8 cellular contexts compared by ENCODE assay signal in the genomic region with DNA sequence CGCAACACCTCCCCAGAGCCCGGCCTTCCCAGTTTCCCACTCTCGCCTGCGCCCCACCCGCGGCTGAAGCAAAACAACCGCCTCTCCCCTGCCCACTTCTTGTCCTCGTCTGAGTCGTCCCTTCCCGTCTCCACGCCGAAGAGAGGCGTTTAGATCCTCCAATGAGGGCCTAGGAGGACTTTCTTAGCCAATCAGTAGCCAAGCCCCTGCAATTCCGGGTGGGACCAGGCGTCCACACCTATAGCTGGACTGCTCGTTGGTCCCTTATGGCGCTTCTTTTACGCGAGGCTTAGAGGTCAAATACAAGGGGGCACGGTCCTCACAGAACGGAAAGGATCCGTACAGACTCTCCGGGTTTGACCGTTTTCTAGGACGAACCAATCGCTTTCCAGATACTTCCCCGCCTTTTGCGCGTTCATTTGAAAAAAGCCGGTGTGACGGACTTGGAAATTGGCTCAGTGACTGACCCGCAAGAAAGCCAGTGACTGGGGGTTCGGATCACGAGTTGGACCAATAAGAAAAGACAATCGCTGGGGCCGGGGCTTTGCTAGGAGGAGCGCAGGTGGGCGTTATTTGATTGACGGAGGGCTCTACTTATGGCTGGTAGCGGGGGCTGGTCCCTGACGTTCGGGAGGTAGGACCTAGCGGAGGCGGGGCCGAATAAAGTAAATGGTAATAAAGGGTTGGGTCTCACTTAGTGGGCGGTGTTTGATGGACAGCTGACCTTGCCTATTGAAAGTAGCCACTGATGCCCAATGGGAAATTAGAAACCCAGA. TPM values are rescaled to one million over a fixed set of nuclear protein-coding genes. Genes with fewer than 3 reads are reported as not detected.
DNase-seq lines count a peak whose midpoint lies in the region; ATAC-seq, FAIRE-seq and TF ChIP-seq lines count a peak whose summit lies in the region.

No MANE protein-coding gene starts in this region.

- peak overlapping the region; percentile 99 for H3K4me3 Mint-ChIP-seq in astrocyte (ENCODE audit: unreplicated experiment)

- ATAC-seq in GM18502 (IDR thresholded peaks at IDR 0.05; ENCODE audit: poor library complexity, unreplicated experiment), result peak; percentile 86
- peak; percentile 88 for ATAC-seq in HG02970 (IDR thresholded peaks at IDR 0.05; ENCODE audit: low FRiP score, unreplicated experiment)
- peak; percentile 96 for ATAC-seq in right cardiac atrium
- ATAC-seq in psoas muscle, result peak; percentile 81 to 89 (median 84)

- under 1% methylated on average over 46 of the region's 46 CpGs for WGBS in right cardiac atrium
- 0% methylated on average over 46 of the region's 46 CpGs for WGBS in psoas muscle, 3 donors

- TF ChIP-seq CTCF in astrocyte (IDR thresholded peaks at IDR 0.05; ENCODE audit: insufficient read depth, low read depth, low read length) (no peak), psoas muscle (IDR thresholded peaks at IDR 0.05) (no peak)

- peak overlapping the region; percentile 89 for H3K9ac ChIP-seq in astrocyte (ENCODE audit: low read length)

- peak overlapping the region; percentile 84 for H3K4me2 ChIP-seq in astrocyte (ENCODE audit: low read length)

- H3K4me1 ChIP-seq in astrocyte (ENCODE audit: insufficient read depth, low read length) (peaks cover 12% of the 10 kb centered on the region), right cardiac atrium (ENCODE audit: control insufficient read depth, insufficient read depth, low read length) (no peaks in the 10 kb centered on the region), psoas muscle (peaks cover 14% of the 10 kb centered on the region)

- peak overlapping the region; percentile 99 for H3K27ac ChIP-seq in astrocyte (ENCODE audit: low read depth, low read length)
- H3K27ac ChIP-seq in right cardiac atrium (ENCODE audit: low read length), result peak overlapping the region; percentile 99
- H3K27ac ChIP-seq in psoas muscle, result peak overlapping the region; percentile 96

- peak overlapping the region; percentile 98 for H3K27ac Mint-ChIP-seq in astrocyte (ENCODE audit: unreplicated experiment)

- H3K4me1 Mint-ChIP-seq in astrocyte (ENCODE audit: low read depth, unreplicated experiment), result peaks cover 7% of the 10 kb centered on the region

- H3K36me3 ChIP-seq in astrocyte (ENCODE audit: insufficient read depth, low read length), result no peaks in the 10 kb centered on the region
- no peaks in the 10 kb centered on the region for H3K36me3 ChIP-seq in psoas muscle (ENCODE audit: insufficient read depth in 1 of 2, low read depth in 1 of 2)

- H3K9me3 Mint-ChIP-seq in astrocyte (ENCODE audit: unreplicated experiment), result peaks cover 4% of the 10 kb centered on the region

- H3K9me3 ChIP-seq in astrocyte (ENCODE audit: insufficient read depth, low read depth, low read length) (no peaks in the 10 kb centered on the region), right cardiac atrium (ENCODE audit: control insufficient read depth, low read length) (no peaks in the 10 kb centered on the region), psoas muscle (no peaks in the 10 kb centered on the region)

- H3K27me3 ChIP-seq in astrocyte (ENCODE audit: insufficient read depth, low read length), result no peaks in the 10 kb centered on the region
- H3K27me3 ChIP-seq in right cardiac atrium (ENCODE audit: control insufficient read depth, insufficient read depth), result no peaks in the 10 kb centered on the region
- no peaks in the 10 kb centered on the region for H3K27me3 ChIP-seq in psoas muscle (ENCODE audit: insufficient read depth in 3 of 3, low read length in 2 of 3)

- intact Hi-C loops in right cardiac atrium (cut with DNase I), result no loop called here
- intact Hi-C loops in psoas muscle (cut with DNase I), result loop anchor here (2.0 to 10.0 kb wide), 3 partner anchors 41 to 83 kb away; no protein-coding TSS in a partner anchor

- FAIRE-seq in astrocyte (lab: Jason Lieb, UNC) (peak; percentile 34), urothelium cell line (lab: Jason Lieb, UNC) (no peak)

- H3K27me3 Mint-ChIP-seq in astrocyte (ENCODE audit: low read depth, unreplicated experiment), result no peaks in the 10 kb centered on the region

- peaks cover 21% of the 10 kb centered on the region for H4K20me1 ChIP-seq in astrocyte (ENCODE audit: insufficient read depth, low read length)

- peaks cover 40% of the 10 kb centered on the region for H3K79me2 ChIP-seq in astrocyte (ENCODE audit: insufficient read depth, low read length)

- H3K4me3 ChIP-seq in astrocyte (ENCODE audit: insufficient read depth, low read depth, low read length) (peak overlapping the region; percentile 75), right cardiac atrium (ENCODE audit: low read length) (peak overlapping the region; percentile 60), psoas muscle (peak overlapping the region; percentile 71)

- H2AFZ ChIP-seq in astrocyte (ENCODE audit: low read depth, low read length), result peak overlapping the region; percentile 87

- no peaks in the 10 kb centered on the region for H3K36me3 Mint-ChIP-seq in astrocyte (ENCODE audit: low read depth, unreplicated experiment)

- DNase-seq in NCI-H187 treated with DMSO at 0.1 percent for 48 hours (lab: John Stamatoyannopoulos, UW) (peak; percentile 100), T-helper 22 cell (ENCODE audit: low read depth) (peak; percentile 98), astrocyte (ENCODE audit: low read depth) (peak; percentile 100), right cardiac atrium (peak; percentile 98 to 99 (median 99)), psoas muscle (peak; percentile 97 to 99), urothelium cell line (ENCODE audit: low spot score) (peak; percentile 99)

RNA-seq across cellular contexts. Expression of a gene that starts 0.6 kb away (rescaled TPM):
- total RNA-seq in astrocyte, result 39.3 and 39.4 TPM in 2 replicates
- 10 to 100 TPM; 42.3 to 57.7 (median 44.8) TPM for total RNA-seq in right cardiac atrium
- polyA plus RNA-seq in right cardiac atrium, result 26.7 TPM
- total RNA-seq in psoas muscle, result 100 to 1,000 TPM in 3 of 4 donors, 10 to 100 TPM in 1; 83.9 to 195 (median 141) TPM
- polyA plus RNA-seq in psoas muscle, result 100 to 1,000 TPM in 1 of 3 donors, 10 to 100 TPM in 2; 17.4 to 244 (median 99.6) TPM

Comparison
In these comparisons a context has a peak if more than half of its experiments do, and no peak if none do; other contexts are left out.
1. Peak in every context shown above with its lines: DNase-seq, ATAC-seq, H3K4me3 ChIP-seq and H3K27ac ChIP-seq.
2. intact Hi-C loops: an anchor here in psoas muscle (2.0 to 10.0 kb wide); none called in right cardiac atrium.